ENCODE assay signal across 30 cellular contexts in the genomic region with DNA sequence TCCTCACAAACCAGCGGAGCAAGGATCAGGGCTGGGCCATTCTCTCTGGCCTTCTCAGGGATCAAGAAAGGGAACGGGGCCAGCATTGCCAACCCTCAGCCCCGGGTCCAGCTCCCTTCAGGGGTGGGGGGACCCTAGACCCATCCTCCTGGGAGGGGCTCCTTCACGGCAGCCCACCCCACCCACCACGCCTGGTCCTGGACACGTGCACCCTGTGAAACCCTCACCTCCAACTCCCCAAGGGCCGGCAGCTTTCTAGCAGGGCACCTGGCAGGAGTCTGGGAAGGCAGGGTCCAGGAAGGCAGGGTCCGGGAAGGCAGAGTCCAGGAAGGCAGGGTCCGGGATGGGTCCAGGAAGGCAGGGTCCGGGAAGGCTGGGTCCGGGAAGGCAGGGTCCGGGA. TPM values are rescaled to one million over a fixed set of nuclear protein-coding genes. Genes with fewer than 3 reads are reported as not detected.
"Had no signal": no experiment of that assay in that cellular context is flagged by ENCODE, and none has a peak within 500 bp of the region (broad histone marks: within the 10 kb centered on the region; RNA-seq: fewer than 3 reads in every experiment).

No MANE protein-coding gene starts in this region.

- H3K9me3 ChIP-seq: ascending aorta, breast epithelium, colonic mucosa, esophagus muscularis mucosa, gastrocnemius medialis had no signal

- H3K9me3 Mint-ChIP-seq: activated CD8-positive, alpha-beta T cell treated with anti-CD3 and anti-CD28 coated beads for 36 hours; activated T-cell treated with anti-CD3 and anti-CD28 coated beads, Interleukin-2, amount 50 U/mL, for 4 hours; activated T-helper 17 cell treated with anti-CD3 and anti-CD28 coated beads, Interleukin-2, amount 50 U/mL, for 72 hours had no signal

- H3K27ac Mint-ChIP-seq: activated CD8-positive, alpha-beta T cell treated with anti-CD3 and anti-CD28 coated beads for 36 hours; activated naive CD8-positive, alpha-beta T cell; activated T-helper 17 cell treated with anti-CD3 and anti-CD28 coated beads, Interleukin-2, amount 50 U/mL, for 72 hours; brain had no signal

- H3K27ac ChIP-seq: ascending aorta, breast epithelium, cardiac muscle cell, colonic mucosa, esophagus muscularis mucosa, foreskin keratinocyte, gastrocnemius medialis had no signal

- ATAC-seq: activated CD8-positive, alpha-beta T cell treated with anti-CD3 and anti-CD28 coated beads for 36 hours; activated T-cell treated with anti-CD3 and anti-CD28 coated beads, Interleukin-2, amount 50 U/mL, for 4 hours; activated T-helper 17 cell treated with anti-CD3 and anti-CD28 coated beads, Interleukin-2, amount 50 U/mL, for 72 hours; foreskin keratinocyte; gastrocnemius medialis had no signal

- H3K27me3 ChIP-seq: ascending aorta, cardiac muscle cell, foreskin keratinocyte had no signal

- H3K27me3 Mint-ChIP-seq: activated CD8-positive, alpha-beta T cell treated with anti-CD3 and anti-CD28 coated beads for 36 hours had no signal

- H3K36me3 ChIP-seq: ascending aorta, breast epithelium, cardiac muscle cell, colonic mucosa, esophagus muscularis mucosa, gastrocnemius medialis had no signal

- H3K4me3 Mint-ChIP-seq: activated CD8-positive, alpha-beta T cell treated with anti-CD3 and anti-CD28 coated beads for 36 hours; activated naive CD8-positive, alpha-beta T cell; activated T-cell treated with anti-CD3 and anti-CD28 coated beads, Interleukin-2, amount 50 U/mL, for 4 hours; activated T-helper 17 cell treated with anti-CD3 and anti-CD28 coated beads, Interleukin-2, amount 50 U/mL, for 72 hours; brain had no signal

- H3K4me1 Mint-ChIP-seq: activated T-helper 17 cell treated with anti-CD3 and anti-CD28 coated beads, Interleukin-2, amount 50 U/mL, for 72 hours had no signal

- H3K4me3 ChIP-seq: ascending aorta, breast epithelium, cardiac muscle cell, colonic mucosa, esophagus muscularis mucosa, gastrocnemius medialis had no signal

- H3K4me1 ChIP-seq: ascending aorta, breast epithelium, colonic mucosa, esophagus muscularis mucosa, foreskin keratinocyte, gastrocnemius medialis had no signal

- H3K36me3 Mint-ChIP-seq: activated naive CD8-positive, alpha-beta T cell; brain had no signal

- DNase-seq: activated CD4-positive, alpha-beta T cell treated with anti-CD3 and anti-CD28 coated beads for 4 hours; activated CD4-positive, alpha-beta T cell treated with anti-CD3 and anti-CD28 coated beads, Interleukin-2, amount 50 U/mL, for 1 hour; activated CD4-positive, alpha-beta T cell treated with anti-CD3 and anti-CD28 coated beads, Interleukin-2, amount 50 U/mL, for 48 hours; activated CD4-positive, CD25-positive, alpha-beta regulatory T cell; activated CD4-positive, CD25-positive, alpha-beta regulatory T cell treated with anti-CD3 and anti-CD28 coated beads, Interleukin-2, amount 50 U/mL, for 72 hours; activated CD8-positive, alpha-beta memory T cell treated with anti-CD3 and anti-CD28 coated beads for 24 hours; activated CD8-positive, alpha-beta T cell treated with anti-CD3 and anti-CD28 coated beads for 36 hours; activated effector memory CD4-positive, alpha-beta T cell treated with Interleukin-2 at 50 U/mL for 16 hours; activated gamma-delta T cell treated with Interleukin-2 at 50 U/mL for 16 hours; activated naive CD4-positive, alpha-beta T cell treated with anti-CD3 and anti-CD28 coated beads, Interleukin-2, amount 50 U/mL, for 16 hours; activated naive CD4-positive, alpha-beta T cell treated with Interleukin-2 at 50 U/mL for 16 hours; activated T-cell treated with anti-CD3 and anti-CD28 coated beads, Interleukin-2, amount 50 U/mL, for 4 hours; central memory CD4-positive, alpha-beta T cell; cerebellar nuclear complex; colonic mucosa; effector CD8-positive, alpha-beta T cell; foreskin keratinocyte; gastrocnemius medialis; glutamatergic neuron had no signal

RNA-seq across cellular contexts. Expression of a gene that starts 46.6 kb away (rescaled TPM):
- total RNA-seq: activated CD8-positive, alpha-beta T cell treated with anti-CD3 and anti-CD28 coated beads for 36 hours; activated T-cell treated with anti-CD3 and anti-CD28 coated beads, Interleukin-2, amount 50 U/mL, for 4 hours; activated T-helper 17 cell treated with anti-CD3 and anti-CD28 coated beads, Interleukin-2, amount 50 U/mL, for 72 hours; ascending aorta; colonic mucosa; dermis microvascular lymphatic vessel endothelial cell; endothelial cell of umbilical vein; epithelial cell of proximal tubule; foreskin keratinocyte; gastrocnemius medialis; T-helper 1 cell treated with Interleukin-12 subunit alpha and Interleukin-12 subunit beta and Interleukin-4 antibody, amounts not matched to agents 30 ng/mL and 1 ng/mL, for 36 hours had no signal
- polyA plus RNA-seq: endothelial cell of umbilical vein, foreskin keratinocyte had no signal
